11 cellular contexts compared by ENCODE assay signal in genomic region chr6:64520050-64520449, GRCh38.
DNase-seq lines count a peak whose midpoint lies in the region; ATAC-seq and TF ChIP-seq lines count a peak whose summit lies in the region.
"Had no signal": no experiment of that assay in that cellular context is flagged by ENCODE, and none has a peak within 500 bp of the region (broad histone marks: within the 10 kb centered on the region; RNA-seq: fewer than 3 reads in every experiment).

No MANE protein-coding gene starts in this region.

- no peaks in the 10 kb centered on the region for H3K36me3 Mint-ChIP-seq in CD4-positive, alpha-beta memory T cell

- H3K9me3 Mint-ChIP-seq in CD4-positive, alpha-beta memory T cell: peaks cover 0 to 22% (median 7%) of the 10 kb centered on the region in 8 donors

- peaks cover 34% of the 10 kb centered on the region for H3K36me3 ChIP-seq in OCI-LY3 (replicated peaks; ENCODE audit: low read depth, low read length)
- no peaks in the 10 kb centered on the region for H3K36me3 ChIP-seq in CD4-positive, alpha-beta memory T cell (ENCODE audit: insufficient read depth, low read length)
- H3K36me3 ChIP-seq: thoracic aorta had no signal

- H3K4me1 ChIP-seq in OCI-LY3 (ENCODE audit: low read length): peaks cover 44% of the 10 kb centered on the region
- H3K4me1 ChIP-seq in CD4-positive, alpha-beta memory T cell (ENCODE audit: insufficient read depth, low read length): no peaks in the 10 kb centered on the region

- peak; percentile 73 for DNase-seq in COLO829 (ENCODE audit: low spot score)
- peak; percentile 55 for DNase-seq in glomerular endothelial cell (ENCODE audit: extremely low read depth, low read depth, low spot score)
- DNase-seq in CD4-positive, alpha-beta memory T cell: no peak
- no peak for DNase-seq in mucosa of gallbladder (ENCODE audit: low spot score)
- DNase-seq in SHP77 (lab: John Stamatoyannopoulos, UW): no peak
- no peak for DNase-seq in cerebellum (ENCODE audit: low spot score)
- DNase-seq: NK-92 treated with Interleukin-12 subunit alpha and Interleukin-12 subunit beta, amount 100 ng/mL, for 24 hours had no signal

- peak overlapping the region; percentile 62 for H3K4me2 ChIP-seq in OCI-LY3 (ENCODE audit: low read length)

- peak overlapping the region; percentile 37; the same call in 1 of the 2 replicates for H3K4me3 ChIP-seq in OCI-LY3 (ENCODE audit: low read length)
- no peak overlapping the region for H3K4me3 ChIP-seq in CD4-positive, alpha-beta memory T cell (ENCODE audit: low read length in 2 of 2)
- H3K4me3 ChIP-seq: thoracic aorta had no signal

- TF ChIP-seq CTCF in OCI-LY3 (IDR thresholded peaks at IDR 0.05; ENCODE audit: low read depth, low read length): no peak

- no peaks in the 10 kb centered on the region for H3K4me1 Mint-ChIP-seq in CD4-positive, alpha-beta memory T cell
- H3K4me1 Mint-ChIP-seq: neural crest cell had no signal

- CTCF ChIA-PET in CD4-positive, alpha-beta memory T cell (lab: Charles Lee; ENCODE audit: partially characterized antibody): no interaction called here

- no peaks in the 10 kb centered on the region for H4K20me1 ChIP-seq in OCI-LY3 (ENCODE audit: insufficient read depth, low read length)

- intact Hi-C loops in CD4-positive, alpha-beta memory T cell (cut with micrococcal nuclease): no loop called here

- no peak overlapping the region for H3K27ac Mint-ChIP-seq in CD4-positive, alpha-beta memory T cell

- H3K9me3 ChIP-seq in OCI-LY3 (ENCODE audit: insufficient read depth, low read length): peaks cover 17% of the 10 kb centered on the region; the same call in 1 of the 2 replicates
- H3K9me3 ChIP-seq in CD4-positive, alpha-beta memory T cell (ENCODE audit: control insufficient read depth in 1 of 2, low read length in 2 of 2): no peaks in the 10 kb centered on the region
- H3K9me3 ChIP-seq: thoracic aorta had no signal

- peak; percentile 89 for ATAC-seq in HG02759 (IDR thresholded peaks at IDR 0.05; ENCODE audit: unreplicated experiment)

- POLR2A ChIA-PET in CD4-positive, alpha-beta memory T cell (lab: Charles Lee; ENCODE audit: partially characterized antibody): no interaction called here

- no peaks in the 10 kb centered on the region for H3K79me2 ChIP-seq in OCI-LY3 (ENCODE audit: low read length)

- H3K27me3 ChIP-seq in OCI-LY3 (ENCODE audit: low read depth, low read length): no peaks in the 10 kb centered on the region
- no peaks in the 10 kb centered on the region for H3K27me3 ChIP-seq in CD4-positive, alpha-beta memory T cell (ENCODE audit: insufficient read depth, low read length)

- no peak overlapping the region for H3K4me3 Mint-ChIP-seq in CD4-positive, alpha-beta memory T cell
- H3K4me3 Mint-ChIP-seq: neural crest cell had no signal

- peak overlapping the region; percentile 88 for H3K27ac ChIP-seq in OCI-LY3 (ENCODE audit: low read length)
- no peak overlapping the region for H3K27ac ChIP-seq in CD4-positive, alpha-beta memory T cell (ENCODE audit: low read depth, low read length)
- H3K27ac ChIP-seq: thoracic aorta had no signal

- no peaks in the 10 kb centered on the region for H3K27me3 Mint-ChIP-seq in CD4-positive, alpha-beta memory T cell

- H2AFZ ChIP-seq in OCI-LY3 (ENCODE audit: low read depth, low read length): peak overlapping the region; percentile 57

- H3K9ac ChIP-seq in OCI-LY3 (ENCODE audit: low read length): peak overlapping the region; percentile 29; the same call in 1 of the 2 replicates

Comparison
In these comparisons a context has a peak if more than half of its experiments do, and no peak if none do; other contexts are left out.
1. DNase-seq: peak in COLO829 (single experiment) and glomerular endothelial cell (single experiment); none in CD4-positive, alpha-beta memory T cell (0 of 5), mucosa of gallbladder (single experiment), SHP77 (0 of 2) and cerebellum (single experiment).